Comparison of ENCODE assay signal across 12 cellular contexts in the genomic region with DNA sequence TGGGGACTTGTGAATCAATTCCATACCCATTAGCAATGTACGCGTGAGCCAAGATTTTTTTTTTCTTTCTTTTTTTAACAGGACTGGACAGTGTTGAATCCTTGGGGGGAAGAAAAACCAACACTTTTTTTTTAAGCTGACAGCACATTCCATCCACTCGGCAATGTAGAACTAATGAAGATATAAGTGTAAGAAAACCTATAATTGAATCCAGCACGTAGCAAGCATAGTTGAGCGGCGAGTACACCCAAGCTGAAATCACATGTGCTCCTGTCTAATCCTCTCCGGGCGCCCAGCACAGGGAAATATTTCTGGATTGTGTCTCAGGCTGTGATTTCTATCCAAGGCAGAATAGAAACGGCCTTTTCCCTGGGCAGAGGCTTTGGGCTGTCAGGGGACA.
DNase-seq lines count a peak whose midpoint lies in the region; ATAC-seq and TF ChIP-seq lines count a peak whose summit lies in the region.
"Had no signal": no experiment of that assay in that cellular context is flagged by ENCODE, and none has a peak within 500 bp of the region (broad histone marks: within the 10 kb centered on the region; RNA-seq: fewer than 3 reads in every experiment).

No MANE protein-coding gene starts in this region.

- in situ Hi-C loops in astrocyte of the cerebellum (cut with HindIII; ENCODE audit: low sequenced_read_pairs), result loop anchor here (5.0 kb wide), 1 partner anchor 104 kb away; no protein-coding TSS in a partner anchor

- TF ChIP-seq POLR2A in sigmoid colon (IDR thresholded peaks at IDR 0.05), result no peak

- TF ChIP-seq CTCF in astrocyte of the cerebellum (IDR thresholded peaks at IDR 0.05; ENCODE audit: low read depth, low read length, missing control alignments) (no peak), heart right ventricle (IDR thresholded peaks at IDR 0.05) (no peak), sigmoid colon (IDR thresholded peaks at IDR 0.05) (no peak)

- H3K27me3 ChIP-seq in heart right ventricle, result no peaks in the 10 kb centered on the region
- H3K27me3 ChIP-seq in sigmoid colon, result no peaks in the 10 kb centered on the region

- H3K4me3 ChIP-seq in astrocyte of the cerebellum (ENCODE audit: low read depth, low read length) (no peak overlapping the region), heart right ventricle (no peak overlapping the region), sigmoid colon (peak overlapping the region in 1 of 4 donors; percentile 6)

- intact Hi-C loops in heart right ventricle (cut with DNase I), result loop anchor here in 3 of 10 donors (2.0 to 10.0 kb wide), 5 partner anchors 39 to 203 kb away; no protein-coding TSS in a partner anchor
- intact Hi-C loops in sigmoid colon (cut with DNase I), result loop anchor here (5.0 kb wide), 3 partner anchors 74 to 206 kb away; a partner anchor contains a TSS
- intact Hi-C loops in posterior vena cava (cut with DNase I), result no loop called here

- H3K9me3 ChIP-seq in heart right ventricle (no peaks in the 10 kb centered on the region), sigmoid colon (no peaks in the 10 kb centered on the region)

- ATAC-seq in heart right ventricle, result peak in 7 of 8 donors; percentile 25 to 74 (median 57)
- no peak for ATAC-seq in HG02884 (IDR thresholded peaks at IDR 0.05; ENCODE audit: unreplicated experiment)
- ATAC-seq in GM18909 (IDR thresholded peaks at IDR 0.05; ENCODE audit: poor library complexity, unreplicated experiment), result no peak
- ATAC-seq in GM21576 (IDR thresholded peaks at IDR 0.05; ENCODE audit: unreplicated experiment), result no peak
- ATAC-seq: stimulated activated naive CD8-positive, alpha-beta T cell treated with anti-CD3 and anti-CD28 coated beads, Interleukin-15, Interleukin-2, amounts not matched to agents 100 U/mL and 50 U/mL, for 24 hours had no signal

- peak in 1 of 4 donors; percentile 28 for TF ChIP-seq EP300 in sigmoid colon (IDR thresholded peaks at IDR 0.05)

- H3K4me1 ChIP-seq in heart right ventricle (peaks cover 8 to 37% (median 31%) of the 10 kb centered on the region in 9 donors), sigmoid colon (peaks cover 0 to 58% (median 52%) of the 10 kb centered on the region in 4 donors)

- WGBS in heart right ventricle, 2 donors, result 33 to 45% methylated on average over 9 of the region's 9 CpGs
- WGBS in sigmoid colon, 2 donors, result 68 to 69% methylated on average over 9 of the region's 9 CpGs

- no peaks in the 10 kb centered on the region for H3K36me3 ChIP-seq in heart right ventricle
- no peaks in the 10 kb centered on the region for H3K36me3 ChIP-seq in sigmoid colon

- H3K27ac ChIP-seq in heart right ventricle (peak overlapping the region in 9 of 10 donors; percentile 34 to 82 (median 69)), sigmoid colon (peak overlapping the region; percentile 55 to 87 (median 80))

- DNase-seq in EL (peak; percentile 81), astrocyte of the cerebellum (ENCODE audit: low read depth) (peak; percentile 87), heart right ventricle (peak in 1 of 2 donors; percentile 22), sigmoid colon (no peak), posterior vena cava (ENCODE audit: low spot score) (no peak)
- DNase-seq: activated CD4-positive, alpha-beta memory T cell treated with anti-CD3 and anti-CD28 coated beads for 36 hours; COR-L47; NCI-H524; stimulated activated naive CD8-positive, alpha-beta T cell treated with anti-CD3 and anti-CD28 coated beads, Interleukin-15, Interleukin-2, amounts not matched to agents 100 U/mL and 50 U/mL, for 24 hours had no signal

Comparison
In these comparisons a context has a peak if more than half of its experiments do, and no peak if none do; other contexts are left out.
1. DNase-seq: peak in EL (single experiment) and astrocyte of the cerebellum (single experiment); none in sigmoid colon (single experiment) and posterior vena cava (single experiment).
2. ATAC-seq: peak in heart right ventricle (7 of 8); none in HG02884 (single experiment), GM18909 (single experiment) and GM21576 (single experiment).